1 cellular context compared by ENCODE assay signal in the genomic region with DNA sequence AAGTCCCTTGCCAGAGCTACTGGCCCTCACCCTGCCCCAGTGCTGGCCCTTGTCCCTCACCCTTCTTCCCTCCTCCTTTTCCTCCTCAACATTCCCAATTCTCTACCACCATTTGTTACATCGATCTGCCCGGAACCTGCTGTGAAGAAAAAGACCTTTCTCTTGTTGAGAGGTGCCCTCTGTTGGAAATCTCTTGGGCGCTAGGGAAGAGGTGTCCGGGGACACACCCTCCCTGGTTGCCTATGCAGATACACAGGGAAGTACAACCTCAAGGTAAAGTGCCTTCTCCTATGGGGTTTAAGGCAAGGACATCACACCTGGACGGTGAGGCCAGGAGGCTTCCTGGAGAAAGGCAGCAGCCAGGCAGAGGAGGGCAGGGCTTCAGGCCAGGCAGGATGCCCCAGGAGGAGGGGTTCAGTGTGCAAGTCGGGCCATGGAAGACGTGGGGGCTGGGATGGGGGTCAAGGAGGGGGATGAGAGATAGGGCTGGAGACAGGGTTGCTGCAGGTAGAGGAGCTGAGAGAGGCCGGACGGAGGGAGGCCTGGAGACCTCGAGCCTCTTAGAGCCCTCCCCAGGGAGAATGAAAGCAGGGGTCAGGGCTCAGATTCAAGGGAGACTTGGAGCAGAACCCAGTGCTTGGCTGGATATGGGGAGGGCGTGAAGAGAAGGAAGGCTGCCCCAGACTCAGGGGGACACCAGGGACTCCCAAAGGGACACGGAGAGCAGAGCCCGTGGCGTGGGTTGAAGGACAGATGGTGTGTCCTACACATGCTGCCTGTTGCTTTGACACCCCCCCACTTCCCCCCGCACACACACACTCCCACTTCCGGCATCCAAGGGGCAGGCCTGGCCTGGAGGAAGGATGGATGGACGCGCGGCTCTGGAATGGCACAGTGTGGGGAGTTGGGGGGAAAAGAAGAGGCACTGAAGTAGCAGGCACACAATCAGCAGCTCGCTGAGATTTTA.
TF ChIP-seq lines count a peak whose summit lies in the region.

No MANE protein-coding gene starts in this region.

TF ChIP-seq in H1, 55 proteins besides CTCF, POLR2A, EP300 and RAD21:
- TF ChIP-seq TEAD4 (IDR thresholded peaks at IDR 0.05; ENCODE audit: low read depth, low read length) (no peak), NANOG (IDR thresholded peaks at IDR 0.05; ENCODE audit: insufficient read depth, low read depth, low read length, poor library complexity, severe bottlenecking) (no peak), CHD1 (IDR thresholded peaks at IDR 0.05; ENCODE audit: low read depth, low read length) (no peak), SP4 (IDR thresholded peaks at IDR 0.05; ENCODE audit: low read length) (no peak), YY1 (IDR thresholded peaks at IDR 0.05; ENCODE audit: low read depth, low read length) (no peak), HDAC6 (IDR thresholded peaks at IDR 0.05; ENCODE audit: low read depth, low read length) (no peak), CBX5 (IDR thresholded peaks at IDR 0.05; ENCODE audit: low read depth, low read length) (no peak), ASH2L (IDR thresholded peaks at IDR 0.05; ENCODE audit: low read length) (no peak), RXRA (IDR thresholded peaks at IDR 0.05; ENCODE audit: insufficient read depth, low read depth, low read length) (no peak), CEBPB (IDR thresholded peaks at IDR 0.05; ENCODE audit: low read depth, low read length) (no peak), TBP (IDR thresholded peaks at IDR 0.05; ENCODE audit: low read depth, low read length) (no peak), RNF2 (IDR thresholded peaks at IDR 0.05; ENCODE audit: borderline replicate concordance, low read depth, low read length, missing control alignments, poor library complexity, severe bottlenecking) (no peak)
- TF ChIP-seq, protein P1, sequence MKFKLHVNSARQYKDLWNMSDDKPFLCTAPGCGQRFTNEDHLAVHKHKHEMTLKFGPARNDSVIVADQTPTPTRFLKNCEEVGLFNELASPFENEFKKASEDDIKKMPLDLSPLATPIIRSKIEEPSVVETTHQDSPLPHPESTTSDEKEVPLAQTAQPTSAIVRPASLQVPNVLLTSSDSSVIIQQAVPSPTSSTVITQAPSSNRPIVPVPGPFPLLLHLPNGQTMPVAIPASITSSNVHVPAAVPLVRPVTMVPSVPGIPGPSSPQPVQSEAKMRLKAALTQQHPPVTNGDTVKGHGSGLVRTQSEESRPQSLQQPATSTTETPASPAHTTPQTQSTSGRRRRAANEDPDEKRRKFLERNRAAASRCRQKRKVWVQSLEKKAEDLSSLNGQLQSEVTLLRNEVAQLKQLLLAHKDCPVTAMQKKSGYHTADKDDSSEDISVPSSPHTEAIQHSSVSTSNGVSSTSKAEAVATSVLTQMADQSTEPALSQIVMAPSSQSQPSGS (IDR thresholded peaks at IDR 0.05; ENCODE audit: low read length), result no peak
TF ChIP-seq in H1: peak in this region for 0.
